ENCODE assay signal across 1 cellular context in the genomic region with DNA sequence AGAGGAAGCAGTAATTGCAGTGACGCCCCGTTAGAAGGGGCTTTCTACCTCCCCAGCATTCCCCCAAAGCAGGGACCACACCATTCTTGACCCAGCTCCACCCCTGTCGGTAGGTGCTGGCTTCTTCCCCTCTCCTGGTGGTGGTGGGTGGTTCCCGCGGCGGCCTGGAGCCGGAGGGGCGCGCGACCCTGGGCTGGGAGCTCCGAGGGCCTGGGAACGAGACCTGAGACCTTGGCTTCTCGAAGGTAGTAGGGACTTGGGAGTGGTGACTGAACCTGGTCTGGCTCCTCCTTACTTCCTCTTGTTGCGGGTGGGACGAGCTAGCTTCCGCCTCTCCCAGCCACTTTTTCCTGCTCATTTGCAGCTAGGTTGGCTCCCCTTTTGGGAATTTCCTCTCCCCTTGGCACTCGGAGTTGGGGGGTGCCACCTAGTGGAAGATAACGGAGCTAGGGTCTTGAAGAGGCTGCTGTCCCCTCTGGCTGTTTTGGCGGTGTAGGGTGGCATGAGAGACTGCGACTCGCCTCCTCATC.
TF ChIP-seq lines count a peak whose summit lies in the region.

No MANE protein-coding gene starts in this region.

TF ChIP-seq in HepG2, 621 proteins besides CTCF, POLR2A, EP300 and RAD21 (continued from another document):
- TF ChIP-seq, protein P1, sequence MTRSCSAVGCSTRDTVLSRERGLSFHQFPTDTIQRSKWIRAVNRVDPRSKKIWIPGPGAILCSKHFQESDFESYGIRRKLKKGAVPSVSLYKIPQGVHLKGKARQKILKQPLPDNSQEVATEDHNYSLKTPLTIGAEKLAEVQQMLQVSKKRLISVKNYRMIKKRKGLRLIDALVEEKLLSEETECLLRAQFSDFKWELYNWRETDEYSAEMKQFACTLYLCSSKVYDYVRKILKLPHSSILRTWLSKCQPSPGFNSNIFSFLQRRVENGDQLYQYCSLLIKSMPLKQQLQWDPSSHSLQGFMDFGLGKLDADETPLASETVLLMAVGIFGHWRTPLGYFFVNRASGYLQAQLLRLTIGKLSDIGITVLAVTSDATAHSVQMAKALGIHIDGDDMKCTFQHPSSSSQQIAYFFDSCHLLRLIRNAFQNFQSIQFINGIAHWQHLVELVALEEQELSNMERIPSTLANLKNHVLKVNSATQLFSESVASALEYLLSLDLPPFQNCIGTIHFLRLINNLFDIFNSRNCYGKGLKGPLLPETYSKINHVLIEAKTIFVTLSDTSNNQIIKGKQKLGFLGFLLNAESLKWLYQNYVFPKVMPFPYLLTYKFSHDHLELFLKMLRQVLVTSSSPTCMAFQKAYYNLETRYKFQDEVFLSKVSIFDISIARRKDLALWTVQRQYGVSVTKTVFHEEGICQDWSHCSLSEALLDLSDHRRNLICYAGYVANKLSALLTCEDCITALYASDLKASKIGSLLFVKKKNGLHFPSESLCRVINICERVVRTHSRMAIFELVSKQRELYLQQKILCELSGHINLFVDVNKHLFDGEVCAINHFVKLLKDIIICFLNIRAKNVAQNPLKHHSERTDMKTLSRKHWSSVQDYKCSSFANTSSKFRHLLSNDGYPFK (CRISPR knock-in tag; IDR thresholded peaks at IDR 0.05; ENCODE audit: borderline replicate concordance): peak; percentile 81
- TF ChIP-seq RFXANK (CRISPR knock-in tag; IDR thresholded peaks at IDR 0.05): no peak
- TF ChIP-seq ZNF34 (CRISPR knock-in tag; IDR thresholded peaks at IDR 0.05; ENCODE audit: borderline replicate concordance): peak; percentile 51; the same call in 1 of the 2 replicates
- TF ChIP-seq, protein P2, sequence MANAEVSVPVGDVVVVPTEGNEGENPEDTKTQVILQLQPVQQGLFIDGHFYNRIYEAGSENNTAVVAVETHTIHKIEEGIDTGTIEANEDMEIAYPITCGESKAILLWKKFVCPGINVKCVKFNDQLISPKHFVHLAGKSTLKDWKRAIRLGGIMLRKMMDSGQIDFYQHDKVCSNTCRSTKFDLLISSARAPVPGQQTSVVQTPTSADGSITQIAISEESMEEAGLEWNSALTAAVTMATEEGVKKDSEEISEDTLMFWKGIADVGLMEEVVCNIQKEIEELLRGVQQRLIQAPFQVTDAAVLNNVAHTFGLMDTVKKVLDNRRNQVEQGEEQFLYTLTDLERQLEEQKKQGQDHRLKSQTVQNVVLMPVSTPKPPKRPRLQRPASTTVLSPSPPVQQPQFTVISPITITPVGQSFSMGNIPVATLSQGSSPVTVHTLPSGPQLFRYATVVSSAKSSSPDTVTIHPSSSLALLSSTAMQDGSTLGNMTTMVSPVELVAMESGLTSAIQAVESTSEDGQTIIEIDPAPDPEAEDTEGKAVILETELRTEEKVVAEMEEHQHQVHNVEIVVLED (CRISPR knock-in tag; IDR thresholded peaks at IDR 0.05; ENCODE audit: borderline replicate concordance): peak; percentile 11; the same call in 1 of the 2 replicates
- TF ChIP-seq ZNF563 (CRISPR knock-in tag; IDR thresholded peaks at IDR 0.05): peak; percentile 80
- peak; percentile 74 for TF ChIP-seq HNRNPLL (IDR thresholded peaks at IDR 0.05; ENCODE audit: low read depth, low read length, poor library complexity, severe bottlenecking)
- TF ChIP-seq PPARG (CRISPR knock-in tag; conservative IDR thresholded peaks at IDR 0.05): 0 out of 2 replicates have a peak, but pooled peaks have one; percentile 7
- peak; percentile 46; the same call in 1 of the 2 replicates for TF ChIP-seq BORCS8-MEF2B (CRISPR knock-in tag; IDR thresholded peaks at IDR 0.05)
TF ChIP-seq in HepG2: peak in this region for 93.
